1 cellular context compared by ENCODE assay signal in the genomic region with DNA sequence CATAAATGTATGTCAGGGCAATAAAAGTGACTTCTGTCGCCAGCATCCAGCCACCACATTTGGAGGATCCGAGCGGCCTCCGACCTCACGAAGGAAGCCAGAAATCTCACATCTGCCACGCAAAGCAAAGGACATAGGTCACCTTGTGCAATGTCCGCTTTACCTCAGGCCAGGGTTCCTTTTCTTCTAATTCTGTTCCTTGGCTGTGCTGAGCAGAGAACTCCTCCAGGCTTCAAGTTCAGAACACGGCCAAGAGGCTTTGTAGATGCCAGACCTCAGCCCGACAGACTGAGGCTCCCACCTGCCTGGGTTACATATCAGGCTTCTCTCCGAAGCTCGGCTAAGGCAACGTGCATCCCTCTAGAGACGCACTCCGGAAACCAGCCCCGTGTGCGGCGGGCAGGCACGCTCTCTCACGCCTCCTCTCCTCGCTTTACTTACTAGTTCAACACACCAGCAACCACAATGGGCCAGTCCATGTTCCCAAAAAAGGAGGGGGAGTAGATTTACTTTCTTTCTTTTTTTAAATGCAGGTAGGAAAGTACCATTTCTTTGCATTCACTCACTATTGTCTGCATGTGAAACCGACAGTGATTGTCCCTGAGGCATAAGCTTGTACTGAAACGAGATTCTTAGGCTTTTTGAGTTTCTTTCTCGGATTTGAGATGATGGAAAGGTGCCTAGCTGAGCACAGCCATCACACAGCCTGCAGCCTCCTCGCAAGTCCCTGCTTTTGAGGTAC.
TF ChIP-seq lines count a peak whose summit lies in the region.

No MANE protein-coding gene starts in this region.

TF ChIP-seq in HEK293, 187 proteins besides CTCF, POLR2A, EP300 and RAD21 (continued from another document):
- TF ChIP-seq, protein P1, sequence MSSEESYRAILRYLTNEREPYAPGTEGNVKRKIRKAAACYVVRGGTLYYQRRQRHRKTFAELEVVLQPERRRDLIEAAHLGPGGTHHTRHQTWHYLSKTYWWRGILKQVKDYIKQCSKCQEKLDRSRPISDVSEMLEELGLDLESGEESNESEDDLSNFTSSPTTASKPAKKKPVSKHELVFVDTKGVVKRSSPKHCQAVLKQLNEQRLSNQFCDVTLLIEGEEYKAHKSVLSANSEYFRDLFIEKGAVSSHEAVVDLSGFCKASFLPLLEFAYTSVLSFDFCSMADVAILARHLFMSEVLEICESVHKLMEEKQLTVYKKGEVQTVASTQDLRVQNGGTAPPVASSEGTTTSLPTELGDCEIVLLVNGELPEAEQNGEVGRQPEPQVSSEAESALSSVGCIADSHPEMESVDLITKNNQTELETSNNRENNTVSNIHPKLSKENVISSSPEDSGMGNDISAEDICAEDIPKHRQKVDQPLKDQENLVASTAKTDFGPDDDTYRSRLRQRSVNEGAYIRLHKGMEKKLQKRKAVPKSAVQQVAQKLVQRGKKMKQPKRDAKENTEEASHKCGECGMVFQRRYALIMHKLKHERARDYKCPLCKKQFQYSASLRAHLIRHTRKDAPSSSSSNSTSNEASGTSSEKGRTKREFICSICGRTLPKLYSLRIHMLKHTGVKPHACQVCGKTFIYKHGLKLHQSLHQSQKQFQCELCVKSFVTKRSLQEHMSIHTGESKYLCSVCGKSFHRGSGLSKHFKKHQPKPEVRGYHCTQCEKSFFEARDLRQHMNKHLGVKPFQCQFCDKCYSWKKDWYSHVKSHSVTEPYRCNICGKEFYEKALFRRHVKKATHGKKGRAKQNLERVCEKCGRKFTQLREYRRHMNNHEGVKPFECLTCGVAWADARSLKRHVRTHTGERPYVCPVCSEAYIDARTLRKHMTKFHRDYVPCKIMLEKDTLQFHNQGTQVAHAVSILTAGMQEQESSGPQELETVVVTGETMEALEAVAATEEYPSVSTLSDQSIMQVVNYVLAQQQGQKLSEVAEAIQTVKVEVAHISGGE (tag by site-specific recombination; conservative IDR thresholded peaks at IDR 0.05; ENCODE audit: low read depth) = peak; percentile 85
- TF ChIP-seq ZNF248 (tag by site-specific recombination; IDR thresholded peaks at IDR 0.05) (no peak), ZNF324 (tag by site-specific recombination; IDR thresholded peaks at IDR 0.05) (0 out of 2 replicates have a peak, but pooled peaks have one; percentile 19), HOXA7 (CRISPR knock-in tag; IDR thresholded peaks at IDR 0.05; ENCODE audit: borderline replicate concordance) (no peak), ZBTB17 (tag by site-specific recombination; IDR thresholded peaks at IDR 0.05) (peak; percentile 90), ZNF610 (tag by site-specific recombination; IDR thresholded peaks at IDR 0.05; ENCODE audit: borderline replicate concordance) (peak; percentile 61; the same call in 1 of the 2 replicates), ZBTB48 (tag by site-specific recombination; IDR thresholded peaks at IDR 0.05) (0 out of 2 replicates have a peak, but pooled peaks have one; percentile 45), PRDM1 (tag by site-specific recombination; IDR thresholded peaks at IDR 0.05) (peak; percentile 94), TCF7L2 (IDR thresholded peaks at IDR 0.05; ENCODE audit: borderline replicate concordance, low read depth, low read length) (no peak), MEIS1 (CRISPR knock-in tag; IDR thresholded peaks at IDR 0.05; ENCODE audit: borderline replicate concordance) (no peak), SP7 (tag by site-specific recombination; IDR thresholded peaks at IDR 0.05) (peak; percentile 26), ZEB2 (tag by site-specific recombination; IDR thresholded peaks at IDR 0.05) (peak; percentile 73), ZNF514 (tag by site-specific recombination; IDR thresholded peaks at IDR 0.05) (no peak), ZNF600 (tag by site-specific recombination; IDR thresholded peaks at IDR 0.05) (peak; percentile 99), ZNF416 (tag by site-specific recombination; IDR thresholded peaks at IDR 0.05) (no peak), ZNF184 (tag by site-specific recombination; IDR thresholded peaks at IDR 0.05) (no peak), RBAK (tag by site-specific recombination; IDR thresholded peaks at IDR 0.05) (no peak), ZBTB8A (tag by site-specific recombination; IDR thresholded peaks at IDR 0.05) (peak; percentile 34; the same call in 1 of the 2 replicates), ZBTB20 (tag by site-specific recombination; IDR thresholded peaks at IDR 0.05) (peak; percentile 39), ZNF510 (tag by site-specific recombination; IDR thresholded peaks at IDR 0.05; ENCODE audit: insufficient replicate concordance) (no peak), ZNF292 (tag by site-specific recombination; IDR thresholded peaks at IDR 0.05; ENCODE audit: borderline replicate concordance, low read depth) (no peak), ZNF501 (tag by site-specific recombination; IDR thresholded peaks at IDR 0.05) (peak; percentile 53; the same call in 1 of the 2 replicates), MZF1 (tag by site-specific recombination; IDR thresholded peaks at IDR 0.05; ENCODE audit: borderline replicate concordance) (peak; percentile 36), KLF8 (tag by site-specific recombination; IDR thresholded peaks at IDR 0.05) (peak; percentile 9; the same call in 1 of the 2 replicates), KLF7 (tag by site-specific recombination; IDR thresholded peaks at IDR 0.05; ENCODE audit: borderline replicate concordance) (no peak), ZNF830 (tag by site-specific recombination; IDR thresholded peaks at IDR 0.05; ENCODE audit: low read depth) (no peak), ZNF560 (tag by site-specific recombination; IDR thresholded peaks at IDR 0.05; ENCODE audit: borderline replicate concordance) (no peak), GFI1B (tag by site-specific recombination; IDR thresholded peaks at IDR 0.05) (peak; percentile 69), ZNF777 (tag by site-specific recombination; IDR thresholded peaks at IDR 0.05; ENCODE audit: borderline replicate concordance) (no peak)
- TF ChIP-seq, protein P2, sequence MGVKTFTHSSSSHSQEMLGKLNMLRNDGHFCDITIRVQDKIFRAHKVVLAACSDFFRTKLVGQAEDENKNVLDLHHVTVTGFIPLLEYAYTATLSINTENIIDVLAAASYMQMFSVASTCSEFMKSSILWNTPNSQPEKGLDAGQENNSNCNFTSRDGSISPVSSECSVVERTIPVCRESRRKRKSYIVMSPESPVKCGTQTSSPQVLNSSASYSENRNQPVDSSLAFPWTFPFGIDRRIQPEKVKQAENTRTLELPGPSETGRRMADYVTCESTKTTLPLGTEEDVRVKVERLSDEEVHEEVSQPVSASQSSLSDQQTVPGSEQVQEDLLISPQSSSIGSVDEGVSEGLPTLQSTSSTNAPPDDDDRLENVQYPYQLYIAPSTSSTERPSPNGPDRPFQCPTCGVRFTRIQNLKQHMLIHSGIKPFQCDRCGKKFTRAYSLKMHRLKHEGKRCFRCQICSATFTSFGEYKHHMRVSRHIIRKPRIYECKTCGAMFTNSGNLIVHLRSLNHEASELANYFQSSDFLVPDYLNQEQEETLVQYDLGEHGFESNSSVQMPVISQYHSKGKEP (tag by site-specific recombination; IDR thresholded peaks at IDR 0.05) = peak; percentile 53
- TF ChIP-seq, protein P3, sequence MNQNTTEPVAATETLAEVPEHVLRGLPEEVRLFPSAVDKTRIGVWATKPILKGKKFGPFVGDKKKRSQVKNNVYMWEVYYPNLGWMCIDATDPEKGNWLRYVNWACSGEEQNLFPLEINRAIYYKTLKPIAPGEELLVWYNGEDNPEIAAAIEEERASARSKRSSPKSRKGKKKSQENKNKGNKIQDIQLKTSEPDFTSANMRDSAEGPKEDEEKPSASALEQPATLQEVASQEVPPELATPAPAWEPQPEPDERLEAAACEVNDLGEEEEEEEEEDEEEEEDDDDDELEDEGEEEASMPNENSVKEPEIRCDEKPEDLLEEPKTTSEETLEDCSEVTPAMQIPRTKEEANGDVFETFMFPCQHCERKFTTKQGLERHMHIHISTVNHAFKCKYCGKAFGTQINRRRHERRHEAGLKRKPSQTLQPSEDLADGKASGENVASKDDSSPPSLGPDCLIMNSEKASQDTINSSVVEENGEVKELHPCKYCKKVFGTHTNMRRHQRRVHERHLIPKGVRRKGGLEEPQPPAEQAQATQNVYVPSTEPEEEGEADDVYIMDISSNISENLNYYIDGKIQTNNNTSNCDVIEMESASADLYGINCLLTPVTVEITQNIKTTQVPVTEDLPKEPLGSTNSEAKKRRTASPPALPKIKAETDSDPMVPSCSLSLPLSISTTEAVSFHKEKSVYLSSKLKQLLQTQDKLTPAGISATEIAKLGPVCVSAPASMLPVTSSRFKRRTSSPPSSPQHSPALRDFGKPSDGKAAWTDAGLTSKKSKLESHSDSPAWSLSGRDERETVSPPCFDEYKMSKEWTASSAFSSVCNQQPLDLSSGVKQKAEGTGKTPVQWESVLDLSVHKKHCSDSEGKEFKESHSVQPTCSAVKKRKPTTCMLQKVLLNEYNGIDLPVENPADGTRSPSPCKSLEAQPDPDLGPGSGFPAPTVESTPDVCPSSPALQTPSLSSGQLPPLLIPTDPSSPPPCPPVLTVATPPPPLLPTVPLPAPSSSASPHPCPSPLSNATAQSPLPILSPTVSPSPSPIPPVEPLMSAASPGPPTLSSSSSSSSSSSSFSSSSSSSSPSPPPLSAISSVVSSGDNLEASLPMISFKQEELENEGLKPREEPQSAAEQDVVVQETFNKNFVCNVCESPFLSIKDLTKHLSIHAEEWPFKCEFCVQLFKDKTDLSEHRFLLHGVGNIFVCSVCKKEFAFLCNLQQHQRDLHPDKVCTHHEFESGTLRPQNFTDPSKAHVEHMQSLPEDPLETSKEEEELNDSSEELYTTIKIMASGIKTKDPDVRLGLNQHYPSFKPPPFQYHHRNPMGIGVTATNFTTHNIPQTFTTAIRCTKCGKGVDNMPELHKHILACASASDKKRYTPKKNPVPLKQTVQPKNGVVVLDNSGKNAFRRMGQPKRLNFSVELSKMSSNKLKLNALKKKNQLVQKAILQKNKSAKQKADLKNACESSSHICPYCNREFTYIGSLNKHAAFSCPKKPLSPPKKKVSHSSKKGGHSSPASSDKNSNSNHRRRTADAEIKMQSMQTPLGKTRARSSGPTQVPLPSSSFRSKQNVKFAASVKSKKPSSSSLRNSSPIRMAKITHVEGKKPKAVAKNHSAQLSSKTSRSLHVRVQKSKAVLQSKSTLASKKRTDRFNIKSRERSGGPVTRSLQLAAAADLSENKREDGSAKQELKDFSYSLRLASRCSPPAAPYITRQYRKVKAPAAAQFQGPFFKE (tag by site-specific recombination; IDR thresholded peaks at IDR 0.05; ENCODE audit: borderline replicate concordance) = no peak
- TF ChIP-seq, protein P4, sequence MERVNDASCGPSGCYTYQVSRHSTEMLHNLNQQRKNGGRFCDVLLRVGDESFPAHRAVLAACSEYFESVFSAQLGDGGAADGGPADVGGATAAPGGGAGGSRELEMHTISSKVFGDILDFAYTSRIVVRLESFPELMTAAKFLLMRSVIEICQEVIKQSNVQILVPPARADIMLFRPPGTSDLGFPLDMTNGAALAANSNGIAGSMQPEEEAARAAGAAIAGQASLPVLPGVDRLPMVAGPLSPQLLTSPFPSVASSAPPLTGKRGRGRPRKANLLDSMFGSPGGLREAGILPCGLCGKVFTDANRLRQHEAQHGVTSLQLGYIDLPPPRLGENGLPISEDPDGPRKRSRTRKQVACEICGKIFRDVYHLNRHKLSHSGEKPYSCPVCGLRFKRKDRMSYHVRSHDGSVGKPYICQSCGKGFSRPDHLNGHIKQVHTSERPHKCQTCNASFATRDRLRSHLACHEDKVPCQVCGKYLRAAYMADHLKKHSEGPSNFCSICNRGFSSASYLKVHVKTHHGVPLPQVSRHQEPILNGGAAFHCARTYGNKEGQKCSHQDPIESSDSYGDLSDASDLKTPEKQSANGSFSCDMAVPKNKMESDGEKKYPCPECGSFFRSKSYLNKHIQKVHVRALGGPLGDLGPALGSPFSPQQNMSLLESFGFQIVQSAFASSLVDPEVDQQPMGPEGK (tag by site-specific recombination; IDR thresholded peaks at IDR 0.05) = no peak
- TF ChIP-seq, protein P5, sequence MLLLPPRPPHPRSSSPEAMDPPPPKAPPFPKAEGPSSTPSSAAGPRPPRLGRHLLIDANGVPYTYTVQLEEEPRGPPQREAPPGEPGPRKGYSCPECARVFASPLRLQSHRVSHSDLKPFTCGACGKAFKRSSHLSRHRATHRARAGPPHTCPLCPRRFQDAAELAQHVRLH (tag by site-specific recombination; IDR thresholded peaks at IDR 0.05) = peak; percentile 6; the same call in 1 of the 2 replicates
- TF ChIP-seq, protein P6, sequence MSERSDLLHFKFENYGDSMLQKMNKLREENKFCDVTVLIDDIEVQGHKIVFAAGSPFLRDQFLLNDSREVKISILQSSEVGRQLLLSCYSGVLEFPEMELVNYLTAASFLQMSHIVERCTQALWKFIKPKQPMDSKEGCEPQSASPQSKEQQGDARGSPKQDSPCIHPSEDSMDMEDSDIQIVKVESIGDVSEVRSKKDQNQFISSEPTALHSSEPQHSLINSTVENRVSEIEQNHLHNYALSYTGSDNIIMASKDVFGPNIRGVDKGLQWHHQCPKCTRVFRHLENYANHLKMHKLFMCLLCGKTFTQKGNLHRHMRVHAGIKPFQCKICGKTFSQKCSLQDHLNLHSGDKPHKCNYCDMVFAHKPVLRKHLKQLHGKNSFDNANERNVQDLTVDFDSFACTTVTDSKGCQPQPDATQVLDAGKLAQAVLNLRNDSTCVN (tag by site-specific recombination; optimal IDR thresholded peaks at IDR 0.05) = peak; percentile 32
- TF ChIP-seq, protein P7, sequence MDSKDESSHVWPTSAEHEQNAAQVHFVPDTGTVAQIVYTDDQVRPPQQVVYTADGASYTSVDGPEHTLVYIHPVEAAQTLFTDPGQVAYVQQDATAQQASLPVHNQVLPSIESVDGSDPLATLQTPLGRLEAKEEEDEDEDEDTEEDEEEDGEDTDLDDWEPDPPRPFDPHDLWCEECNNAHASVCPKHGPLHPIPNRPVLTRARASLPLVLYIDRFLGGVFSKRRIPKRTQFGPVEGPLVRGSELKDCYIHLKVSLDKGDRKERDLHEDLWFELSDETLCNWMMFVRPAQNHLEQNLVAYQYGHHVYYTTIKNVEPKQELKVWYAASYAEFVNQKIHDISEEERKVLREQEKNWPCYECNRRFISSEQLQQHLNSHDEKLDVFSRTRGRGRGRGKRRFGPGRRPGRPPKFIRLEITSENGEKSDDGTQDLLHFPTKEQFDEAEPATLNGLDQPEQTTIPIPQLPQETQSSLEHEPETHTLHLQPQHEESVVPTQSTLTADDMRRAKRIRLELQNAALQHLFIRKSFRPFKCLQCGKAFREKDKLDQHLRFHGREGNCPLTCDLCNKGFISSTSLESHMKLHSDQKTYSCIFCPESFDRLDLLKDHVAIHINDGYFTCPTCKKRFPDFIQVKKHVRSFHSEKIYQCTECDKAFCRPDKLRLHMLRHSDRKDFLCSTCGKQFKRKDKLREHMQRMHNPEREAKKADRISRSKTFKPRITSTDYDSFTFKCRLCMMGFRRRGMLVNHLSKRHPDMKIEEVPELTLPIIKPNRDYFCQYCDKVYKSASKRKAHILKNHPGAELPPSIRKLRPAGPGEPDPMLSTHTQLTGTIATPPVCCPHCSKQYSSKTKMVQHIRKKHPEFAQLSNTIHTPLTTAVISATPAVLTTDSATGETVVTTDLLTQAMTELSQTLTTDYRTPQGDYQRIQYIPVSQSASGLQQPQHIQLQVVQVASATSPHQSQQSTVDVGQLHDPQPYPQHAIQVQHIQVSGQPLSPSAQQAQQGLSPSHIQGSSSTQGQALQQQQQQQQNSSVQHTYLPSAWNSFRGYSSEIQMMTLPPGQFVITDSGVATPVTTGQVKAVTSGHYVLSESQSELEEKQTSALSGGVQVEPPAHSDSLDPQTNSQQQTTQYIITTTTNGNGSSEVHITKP (tag by site-specific recombination; IDR thresholded peaks at IDR 0.05) = peak; percentile 99
